1 cellular context compared by ENCODE assay signal in the genomic region with DNA sequence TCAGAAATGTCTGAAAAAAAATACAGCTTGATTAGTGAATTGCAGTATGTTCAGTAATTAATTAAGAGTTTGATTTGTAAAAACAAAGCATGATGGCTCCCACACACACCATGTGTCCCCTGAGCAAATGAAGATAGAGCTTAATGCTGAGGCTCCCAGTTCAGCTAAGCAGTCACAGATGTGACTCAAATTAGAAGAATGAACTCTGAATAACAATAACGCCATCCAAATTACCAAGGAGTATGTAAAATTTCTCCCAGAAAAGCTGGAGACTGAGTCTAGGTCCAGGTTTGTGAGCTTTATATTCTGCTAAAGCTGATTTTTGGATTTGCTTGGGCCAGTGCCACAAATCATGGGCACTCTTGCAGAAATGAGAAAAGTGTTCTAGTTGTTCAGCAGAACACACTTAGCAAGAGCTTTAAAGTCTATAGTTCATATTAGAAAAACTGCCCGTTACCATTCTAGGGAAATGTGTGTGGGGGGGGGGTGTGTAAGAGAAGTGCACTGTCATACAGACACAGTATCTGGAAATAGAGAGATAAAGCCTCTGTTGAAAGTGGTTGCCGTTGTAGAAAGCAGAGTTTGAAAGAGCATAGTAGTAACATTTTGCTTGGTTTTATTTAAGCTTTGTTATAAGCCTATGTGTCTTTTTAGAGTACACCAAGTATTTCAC.
A peak's percentile ranks its signal among the peaks of the same experiment; 100 is the strongest.
TF ChIP-seq lines count a peak whose summit lies in the region.

No MANE protein-coding gene starts in this region.

TF ChIP-seq in K562, 482 proteins besides CTCF, POLR2A, EP300 and RAD21 (continued from another document and continues in another):
- 0 out of 2 replicates have a peak, but pooled peaks have one; percentile 17 for TF ChIP-seq TRIM28 (IDR thresholded peaks at IDR 0.05)
- TF ChIP-seq WHSC1 (IDR thresholded peaks at IDR 0.05; ENCODE audit: low read length): no peak
- peak; percentile 6 for TF ChIP-seq DACH1 (IDR thresholded peaks at IDR 0.05; ENCODE audit: partially characterized antibody)
- TF ChIP-seq, protein P1, sequence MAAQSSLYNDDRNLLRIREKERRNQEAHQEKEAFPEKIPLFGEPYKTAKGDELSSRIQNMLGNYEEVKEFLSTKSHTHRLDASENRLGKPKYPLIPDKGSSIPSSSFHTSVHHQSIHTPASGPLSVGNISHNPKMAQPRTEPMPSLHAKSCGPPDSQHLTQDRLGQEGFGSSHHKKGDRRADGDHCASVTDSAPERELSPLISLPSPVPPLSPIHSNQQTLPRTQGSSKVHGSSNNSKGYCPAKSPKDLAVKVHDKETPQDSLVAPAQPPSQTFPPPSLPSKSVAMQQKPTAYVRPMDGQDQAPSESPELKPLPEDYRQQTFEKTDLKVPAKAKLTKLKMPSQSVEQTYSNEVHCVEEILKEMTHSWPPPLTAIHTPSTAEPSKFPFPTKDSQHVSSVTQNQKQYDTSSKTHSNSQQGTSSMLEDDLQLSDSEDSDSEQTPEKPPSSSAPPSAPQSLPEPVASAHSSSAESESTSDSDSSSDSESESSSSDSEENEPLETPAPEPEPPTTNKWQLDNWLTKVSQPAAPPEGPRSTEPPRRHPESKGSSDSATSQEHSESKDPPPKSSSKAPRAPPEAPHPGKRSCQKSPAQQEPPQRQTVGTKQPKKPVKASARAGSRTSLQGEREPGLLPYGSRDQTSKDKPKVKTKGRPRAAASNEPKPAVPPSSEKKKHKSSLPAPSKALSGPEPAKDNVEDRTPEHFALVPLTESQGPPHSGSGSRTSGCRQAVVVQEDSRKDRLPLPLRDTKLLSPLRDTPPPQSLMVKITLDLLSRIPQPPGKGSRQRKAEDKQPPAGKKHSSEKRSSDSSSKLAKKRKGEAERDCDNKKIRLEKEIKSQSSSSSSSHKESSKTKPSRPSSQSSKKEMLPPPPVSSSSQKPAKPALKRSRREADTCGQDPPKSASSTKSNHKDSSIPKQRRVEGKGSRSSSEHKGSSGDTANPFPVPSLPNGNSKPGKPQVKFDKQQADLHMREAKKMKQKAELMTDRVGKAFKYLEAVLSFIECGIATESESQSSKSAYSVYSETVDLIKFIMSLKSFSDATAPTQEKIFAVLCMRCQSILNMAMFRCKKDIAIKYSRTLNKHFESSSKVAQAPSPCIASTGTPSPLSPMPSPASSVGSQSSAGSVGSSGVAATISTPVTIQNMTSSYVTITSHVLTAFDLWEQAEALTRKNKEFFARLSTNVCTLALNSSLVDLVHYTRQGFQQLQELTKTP (IDR thresholded peaks at IDR 0.05; ENCODE audit: low read depth in 1 of 2, partially characterized antibody in 2 of 2): peak in 1 of 2 experiments; percentile 62
- TF ChIP-seq NEUROD1 (IDR thresholded peaks at IDR 0.05; ENCODE audit: borderline replicate concordance, low read depth, low read length, partially characterized antibody): peak; percentile 6
- TF ChIP-seq PML (IDR thresholded peaks at IDR 0.05; ENCODE audit: low read length): peak; percentile 54
- TF ChIP-seq ARID1B (IDR thresholded peaks at IDR 0.05): peak; percentile 94
- TF ChIP-seq ZNF699 (CRISPR knock-in tag; IDR thresholded peaks at IDR 0.05; ENCODE audit: insufficient replicate concordance): no peak
- TF ChIP-seq TBL1XR1 (IDR thresholded peaks at IDR 0.05; ENCODE audit: low read length in 2 of 2): peak in 1 of 2 experiments; percentile 47; a peak in 1 of 4 replicates
- TF ChIP-seq ZNF766 (CRISPR knock-in tag; conservative IDR thresholded peaks at IDR 0.05): 0 out of 2 replicates have a peak, but pooled peaks have one; percentile 47
- no peak for TF ChIP-seq ETV6 (IDR thresholded peaks at IDR 0.05; ENCODE audit: borderline replicate concordance in 1 of 2, low read depth in 2 of 2, low read length in 1 of 2)
- TF ChIP-seq ETV6 (CRISPR knock-in tag; IDR thresholded peaks at IDR 0.05; ENCODE audit: borderline replicate concordance): no peak
- no peak for TF ChIP-seq HDGF (IDR thresholded peaks at IDR 0.05)
- no peak for TF ChIP-seq STAT5B (CRISPR knock-in tag; IDR thresholded peaks at IDR 0.05)
- peak; percentile 91 for TF ChIP-seq LEF1 (IDR thresholded peaks at IDR 0.05)
- TF ChIP-seq ZNF592 (IDR thresholded peaks at IDR 0.05): peak; percentile 79
- no peak for TF ChIP-seq ZNF121 (CRISPR knock-in tag; conservative IDR thresholded peaks at IDR 0.05)
- TF ChIP-seq ZNF224 (CRISPR knock-in tag; IDR thresholded peaks at IDR 0.05): no peak
- TF ChIP-seq SMARCA4 (IDR thresholded peaks at IDR 0.05): peak; percentile 93
- 0 out of 2 replicates have a peak, but pooled peaks have one; percentile 8 for TF ChIP-seq ADNP (tag; IDR thresholded peaks at IDR 0.05)
- peak in 1 of 2 experiments; percentile 54; a peak in 1 of 4 replicates for TF ChIP-seq KDM1A (IDR thresholded peaks at IDR 0.05)
- TF ChIP-seq, protein P2, sequence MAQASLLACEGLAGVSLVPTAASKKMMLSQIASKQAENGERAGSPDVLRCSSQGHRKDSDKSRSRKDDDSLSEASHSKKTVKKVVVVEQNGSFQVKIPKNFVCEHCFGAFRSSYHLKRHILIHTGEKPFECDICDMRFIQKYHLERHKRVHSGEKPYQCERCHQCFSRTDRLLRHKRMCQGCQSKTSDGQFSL (CRISPR knock-in tag; IDR thresholded peaks at IDR 0.05): peak; percentile 73; the same call in 1 of the 2 replicates
- TF ChIP-seq, protein P2 (tag; IDR thresholded peaks at IDR 0.05): peak in 1 of 2 experiments; percentile 88; a peak in 1 of 4 replicates
- no peak for TF ChIP-seq KDM2B (CRISPR knock-in tag; IDR thresholded peaks at IDR 0.05)
- peak; percentile 51; the same call in 1 of the 2 replicates for TF ChIP-seq EP400 (IDR thresholded peaks at IDR 0.05)
- peak; percentile 65; the same call in 1 of the 2 replicates for TF ChIP-seq EHMT2 (IDR thresholded peaks at IDR 0.05)
- TF ChIP-seq, protein P3, sequence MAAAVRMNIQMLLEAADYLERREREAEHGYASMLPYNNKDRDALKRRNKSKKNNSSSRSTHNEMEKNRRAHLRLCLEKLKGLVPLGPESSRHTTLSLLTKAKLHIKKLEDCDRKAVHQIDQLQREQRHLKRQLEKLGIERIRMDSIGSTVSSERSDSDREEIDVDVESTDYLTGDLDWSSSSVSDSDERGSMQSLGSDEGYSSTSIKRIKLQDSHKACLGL (CRISPR knock-in tag; IDR thresholded peaks at IDR 0.05; ENCODE audit: borderline replicate concordance, poor library complexity, severe bottlenecking): no peak
- TF ChIP-seq SIRT6 (IDR thresholded peaks at IDR 0.05; ENCODE audit: low read depth, low read length): no peak
- no peak for TF ChIP-seq POLR2G (IDR thresholded peaks at IDR 0.05; ENCODE audit: low read depth, low read length)
- TF ChIP-seq, protein P4, sequence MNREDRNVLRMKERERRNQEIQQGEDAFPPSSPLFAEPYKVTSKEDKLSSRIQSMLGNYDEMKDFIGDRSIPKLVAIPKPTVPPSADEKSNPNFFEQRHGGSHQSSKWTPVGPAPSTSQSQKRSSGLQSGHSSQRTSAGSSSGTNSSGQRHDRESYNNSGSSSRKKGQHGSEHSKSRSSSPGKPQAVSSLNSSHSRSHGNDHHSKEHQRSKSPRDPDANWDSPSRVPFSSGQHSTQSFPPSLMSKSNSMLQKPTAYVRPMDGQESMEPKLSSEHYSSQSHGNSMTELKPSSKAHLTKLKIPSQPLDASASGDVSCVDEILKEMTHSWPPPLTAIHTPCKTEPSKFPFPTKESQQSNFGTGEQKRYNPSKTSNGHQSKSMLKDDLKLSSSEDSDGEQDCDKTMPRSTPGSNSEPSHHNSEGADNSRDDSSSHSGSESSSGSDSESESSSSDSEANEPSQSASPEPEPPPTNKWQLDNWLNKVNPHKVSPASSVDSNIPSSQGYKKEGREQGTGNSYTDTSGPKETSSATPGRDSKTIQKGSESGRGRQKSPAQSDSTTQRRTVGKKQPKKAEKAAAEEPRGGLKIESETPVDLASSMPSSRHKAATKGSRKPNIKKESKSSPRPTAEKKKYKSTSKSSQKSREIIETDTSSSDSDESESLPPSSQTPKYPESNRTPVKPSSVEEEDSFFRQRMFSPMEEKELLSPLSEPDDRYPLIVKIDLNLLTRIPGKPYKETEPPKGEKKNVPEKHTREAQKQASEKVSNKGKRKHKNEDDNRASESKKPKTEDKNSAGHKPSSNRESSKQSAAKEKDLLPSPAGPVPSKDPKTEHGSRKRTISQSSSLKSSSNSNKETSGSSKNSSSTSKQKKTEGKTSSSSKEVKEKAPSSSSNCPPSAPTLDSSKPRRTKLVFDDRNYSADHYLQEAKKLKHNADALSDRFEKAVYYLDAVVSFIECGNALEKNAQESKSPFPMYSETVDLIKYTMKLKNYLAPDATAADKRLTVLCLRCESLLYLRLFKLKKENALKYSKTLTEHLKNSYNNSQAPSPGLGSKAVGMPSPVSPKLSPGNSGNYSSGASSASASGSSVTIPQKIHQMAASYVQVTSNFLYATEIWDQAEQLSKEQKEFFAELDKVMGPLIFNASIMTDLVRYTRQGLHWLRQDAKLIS (CRISPR knock-in tag; IDR thresholded peaks at IDR 0.05): no peak
- TF ChIP-seq CC2D1A (IDR thresholded peaks at IDR 0.05): 0 out of 2 replicates have a peak, but pooled peaks have one; percentile 40
- TF ChIP-seq RBM34 (IDR thresholded peaks at IDR 0.05; ENCODE audit: borderline replicate concordance, insufficient read depth, low read length): no peak
- TF ChIP-seq, protein P5, sequence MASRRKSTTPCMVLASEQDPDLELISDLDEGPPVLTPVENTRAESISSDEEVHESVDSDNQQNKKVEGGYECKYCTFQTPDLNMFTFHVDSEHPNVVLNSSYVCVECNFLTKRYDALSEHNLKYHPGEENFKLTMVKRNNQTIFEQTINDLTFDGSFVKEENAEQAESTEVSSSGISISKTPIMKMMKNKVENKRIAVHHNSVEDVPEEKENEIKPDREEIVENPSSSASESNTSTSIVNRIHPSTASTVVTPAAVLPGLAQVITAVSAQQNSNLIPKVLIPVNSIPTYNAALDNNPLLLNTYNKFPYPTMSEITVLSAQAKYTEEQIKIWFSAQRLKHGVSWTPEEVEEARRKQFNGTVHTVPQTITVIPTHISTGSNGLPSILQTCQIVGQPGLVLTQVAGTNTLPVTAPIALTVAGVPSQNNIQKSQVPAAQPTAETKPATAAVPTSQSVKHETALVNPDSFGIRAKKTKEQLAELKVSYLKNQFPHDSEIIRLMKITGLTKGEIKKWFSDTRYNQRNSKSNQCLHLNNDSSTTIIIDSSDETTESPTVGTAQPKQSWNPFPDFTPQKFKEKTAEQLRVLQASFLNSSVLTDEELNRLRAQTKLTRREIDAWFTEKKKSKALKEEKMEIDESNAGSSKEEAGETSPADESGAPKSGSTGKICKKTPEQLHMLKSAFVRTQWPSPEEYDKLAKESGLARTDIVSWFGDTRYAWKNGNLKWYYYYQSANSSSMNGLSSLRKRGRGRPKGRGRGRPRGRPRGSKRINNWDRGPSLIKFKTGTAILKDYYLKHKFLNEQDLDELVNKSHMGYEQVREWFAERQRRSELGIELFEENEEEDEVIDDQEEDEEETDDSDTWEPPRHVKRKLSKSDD (conservative IDR thresholded peaks at IDR 0.05; ENCODE audit: low read length): no peak
- 0 out of 2 replicates have a peak, but pooled peaks have one; percentile 37 for TF ChIP-seq RBFOX2 (IDR thresholded peaks at IDR 0.05; ENCODE audit: low read depth, low read length)
- no peak for TF ChIP-seq RBM15 (IDR thresholded peaks at IDR 0.05; ENCODE audit: insufficient read depth, low read length)
- no peak for TF ChIP-seq RFX1 (IDR thresholded peaks at IDR 0.05)
- TF ChIP-seq RNF2 (IDR thresholded peaks at IDR 0.05): peak; percentile 63; the same call in 1 of the 2 replicates
- TF ChIP-seq ZNF639 (CRISPR knock-in tag; conservative IDR thresholded peaks at IDR 0.05 in 1 of 2, IDR thresholded peaks at IDR 0.05 in 1 of 2): peak in 1 of 2 experiments; percentile 35; a peak in 2 of 4 replicates
- peak in 1 of 2 experiments; percentile 38; a peak in 1 of 3 replicates for TF ChIP-seq CBX3 (IDR thresholded peaks at IDR 0.05; ENCODE audit: borderline replicate concordance in 1 of 2, low read length in 2 of 2)
- peak; percentile 73 for TF ChIP-seq NCOR1 (IDR thresholded peaks at IDR 0.05)
- TF ChIP-seq CBFA2T2 (conservative IDR thresholded peaks at IDR 0.05): peak; percentile 73
- TF ChIP-seq ATF7 (IDR thresholded peaks at IDR 0.05): 0 out of 2 replicates have a peak, but pooled peaks have one; percentile 37
